ENCODE assay signal across 1 cellular context in genomic region chr13:34011552-34012085, GRCh38.
TF ChIP-seq lines count a peak whose summit lies in the region.

No MANE protein-coding gene starts in this region.

TF ChIP-seq in HepG2, 621 proteins besides CTCF, POLR2A, EP300 and RAD21 (continued from another document and continues in another):
- peak; percentile 84; the same call in 1 of the 2 replicates for TF ChIP-seq ZNF280D (CRISPR knock-in tag; IDR thresholded peaks at IDR 0.05)
- TF ChIP-seq BCLAF1 (IDR thresholded peaks at IDR 0.05): no peak
- TF ChIP-seq ZNF770 (CRISPR knock-in tag; IDR thresholded peaks at IDR 0.05): no peak
- 0 out of 2 replicates have a peak, but pooled peaks have one; percentile 35 for TF ChIP-seq CCDC6 (CRISPR knock-in tag; IDR thresholded peaks at IDR 0.05)
- 0 out of 2 replicates have a peak, but pooled peaks have one; percentile 14 for TF ChIP-seq PPARG (CRISPR knock-in tag; conservative IDR thresholded peaks at IDR 0.05)
- peak; percentile 81 for TF ChIP-seq HOXA3 (CRISPR knock-in tag; IDR thresholded peaks at IDR 0.05)
- TF ChIP-seq ARNT2 (CRISPR knock-in tag; IDR thresholded peaks at IDR 0.05; ENCODE audit: low read depth): peak; percentile 67
- no peak; the same call in 1 of the 2 replicates for TF ChIP-seq ZNF431 (CRISPR knock-in tag; IDR thresholded peaks at IDR 0.05; ENCODE audit: borderline replicate concordance, low read depth)
- TF ChIP-seq TARDBP (CRISPR knock-in tag; IDR thresholded peaks at IDR 0.05): peak; percentile 86
- TF ChIP-seq TRIM24 (CRISPR knock-in tag; IDR thresholded peaks at IDR 0.05): peak; percentile 85
- TF ChIP-seq SMARCE1 (IDR thresholded peaks at IDR 0.05; ENCODE audit: borderline replicate concordance): no peak
- TF ChIP-seq SOX6 (IDR thresholded peaks at IDR 0.05): no peak
- TF ChIP-seq SOX6 (CRISPR knock-in tag; IDR thresholded peaks at IDR 0.05): peak; percentile 83
- TF ChIP-seq AHR (CRISPR knock-in tag; IDR thresholded peaks at IDR 0.05): no peak
- TF ChIP-seq TAF15 (IDR thresholded peaks at IDR 0.05; ENCODE audit: low read depth, low read length, poor library complexity, severe bottlenecking): no peak
- no peak for TF ChIP-seq ISX (CRISPR knock-in tag; conservative IDR thresholded peaks at IDR 0.05)
- 0 out of 2 replicates have a peak, but pooled peaks have one; percentile 14 for TF ChIP-seq RERE (CRISPR knock-in tag; IDR thresholded peaks at IDR 0.05; ENCODE audit: low read depth)
- no peak for TF ChIP-seq ZNF879 (CRISPR knock-in tag; IDR thresholded peaks at IDR 0.05)
- peak; percentile 73; the same call in 1 of the 2 replicates for TF ChIP-seq KDM5B (CRISPR knock-in tag; IDR thresholded peaks at IDR 0.05; ENCODE audit: borderline replicate concordance)
- peak; percentile 74 for TF ChIP-seq RARA (CRISPR knock-in tag; IDR thresholded peaks at IDR 0.05)
- no peak for TF ChIP-seq ZHX2 (IDR thresholded peaks at IDR 0.05; ENCODE audit: low read depth)
- TF ChIP-seq ZHX2 (CRISPR knock-in tag; IDR thresholded peaks at IDR 0.05; ENCODE audit: borderline replicate concordance): no peak
- TF ChIP-seq IRF2 (CRISPR knock-in tag; IDR thresholded peaks at IDR 0.05): peak; percentile 82
- TF ChIP-seq MAFK (conservative IDR thresholded peaks at IDR 0.05 in 1 of 2, IDR thresholded peaks at IDR 0.05 in 1 of 2; ENCODE audit: low read length in 2 of 2): 0 out of 4 replicates have a peak, but pooled peaks of 1 of the 2 experiments have one; percentile 8
- no peak for TF ChIP-seq ZNF790 (CRISPR knock-in tag; IDR thresholded peaks at IDR 0.05; ENCODE audit: borderline replicate concordance)
- TF ChIP-seq BRCA1 (CRISPR knock-in tag; IDR thresholded peaks at IDR 0.05): 0 out of 2 replicates have a peak, but pooled peaks have one; percentile 45
- TF ChIP-seq ZNF33A (CRISPR knock-in tag; IDR thresholded peaks at IDR 0.05; ENCODE audit: borderline replicate concordance): no peak
- TF ChIP-seq ZKSCAN5 (CRISPR knock-in tag; IDR thresholded peaks at IDR 0.05): 0 out of 2 replicates have a peak, but pooled peaks have one; percentile 30
- TF ChIP-seq HMG20A (CRISPR knock-in tag; IDR thresholded peaks at IDR 0.05; ENCODE audit: borderline replicate concordance): peak; percentile 80; the same call in 1 of the 2 replicates
- no peak for TF ChIP-seq PHB2 (IDR thresholded peaks at IDR 0.05; ENCODE audit: partially characterized antibody)
- no peak for TF ChIP-seq MATR3 (CRISPR knock-in tag; IDR thresholded peaks at IDR 0.05)
- TF ChIP-seq ZNF17 (CRISPR knock-in tag; IDR thresholded peaks at IDR 0.05): no peak
- TF ChIP-seq ZNF280B (CRISPR knock-in tag; IDR thresholded peaks at IDR 0.05; ENCODE audit: borderline replicate concordance): peak; percentile 63; the same call in 1 of the 2 replicates
- TF ChIP-seq TGIF2 (CRISPR knock-in tag; IDR thresholded peaks at IDR 0.05): no peak
- TF ChIP-seq ZNF34 (CRISPR knock-in tag; IDR thresholded peaks at IDR 0.05; ENCODE audit: borderline replicate concordance): no peak
